Comparison of ENCODE assay signal across 12 cellular contexts in the genomic region with DNA sequence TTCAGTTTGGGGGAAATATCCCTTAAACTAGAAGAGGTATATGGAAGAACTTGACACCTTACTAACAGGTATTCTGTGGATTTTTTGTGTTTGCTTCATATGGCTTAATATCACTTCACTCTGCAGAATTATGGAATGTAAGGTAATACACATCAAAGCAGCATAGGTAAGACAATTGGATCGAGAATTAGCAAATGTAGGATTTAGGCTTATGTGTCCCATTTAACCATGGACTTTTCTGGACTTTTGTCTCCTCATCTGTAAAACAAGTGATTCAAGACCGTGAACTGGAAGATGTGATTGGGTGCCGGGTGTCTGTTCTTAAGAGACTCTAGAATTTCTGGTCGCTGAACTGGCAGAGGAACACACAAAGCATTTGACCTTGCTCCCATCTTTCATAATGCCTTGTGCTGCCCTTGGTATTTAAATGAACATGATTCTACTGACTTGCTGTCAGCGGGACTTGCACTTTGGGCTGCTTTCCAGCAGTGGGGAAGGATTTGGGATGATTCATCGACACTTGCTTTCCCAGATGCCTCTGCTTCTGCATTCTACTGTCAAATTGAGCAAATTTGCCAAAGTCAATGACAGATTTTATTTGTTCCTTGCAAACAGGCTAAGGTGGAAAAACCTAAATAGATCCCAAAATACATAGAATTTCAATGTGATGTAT.
DNase-seq lines count a peak whose midpoint lies in the region; ATAC-seq and TF ChIP-seq lines count a peak whose summit lies in the region.
"Had no signal": no experiment of that assay in that cellular context is flagged by ENCODE, and none has a peak within 500 bp of the region (broad histone marks: within the 10 kb centered on the region; RNA-seq: fewer than 3 reads in every experiment).

No MANE protein-coding gene starts in this region.

- no peaks in the 10 kb centered on the region for H3K9me3 Mint-ChIP-seq in activated CD4-positive, alpha-beta memory T cell treated with anti-CD3 and anti-CD28 coated beads for 36 hours
- H3K9me3 Mint-ChIP-seq: activated B cell treated with CpG ODN at 0.5 μM for 24 hours, IgD-negative memory B cell had no signal

- no peaks in the 10 kb centered on the region for H3K4me1 Mint-ChIP-seq in activated CD4-positive, alpha-beta memory T cell treated with anti-CD3 and anti-CD28 coated beads for 36 hours (ENCODE audit: low read depth)
- H3K4me1 Mint-ChIP-seq: activated B cell treated with CpG ODN at 0.5 μM for 24 hours, IgD-negative memory B cell had no signal

- H3K27me3 Mint-ChIP-seq in activated CD4-positive, alpha-beta memory T cell treated with anti-CD3 and anti-CD28 coated beads for 36 hours = peaks cover 1% of the 10 kb centered on the region
- H3K27me3 Mint-ChIP-seq: activated B cell treated with CpG ODN at 0.5 μM for 24 hours, IgD-negative memory B cell had no signal

- POLR2A ChIA-PET in activated CD4-positive, alpha-beta memory T cell treated with anti-CD3 and anti-CD28 coated beads for 36 hours (lab: Charles Lee) = no interaction called here

- peak; percentile 75 for DNase-seq in GM03348 (ENCODE audit: low spot score)
- DNase-seq in RKO (ENCODE audit: low spot score) = peak; percentile 18
- peak; percentile 81 for DNase-seq in fibroblast of pulmonary artery (ENCODE audit: low read depth)
- peak; percentile 90 for DNase-seq in renal cortical epithelial cell (ENCODE audit: low read depth)
- no peak for DNase-seq in NCI-H69 (lab: John Stamatoyannopoulos, UW)
- DNase-seq in activated CD4-positive, alpha-beta memory T cell treated with anti-CD3 and anti-CD28 coated beads for 36 hours = no peak
- DNase-seq in NCI-H510A treated with DMSO at 0.1 percent for 48 hours (lab: John Stamatoyannopoulos, UW) = no peak
- DNase-seq: activated B cell treated with CpG ODN at 0.5 μM for 24 hours; stimulated activated CD8-positive, alpha-beta memory T cell treated with anti-CD3 and anti-CD28 coated beads, Interleukin-4, amount 100 ng/mL, for 48 hours had no signal

- H3K27ac Mint-ChIP-seq in activated CD4-positive, alpha-beta memory T cell treated with anti-CD3 and anti-CD28 coated beads for 36 hours = no peak overlapping the region
- H3K27ac Mint-ChIP-seq: activated B cell treated with CpG ODN at 0.5 μM for 24 hours, IgD-negative memory B cell had no signal

- no peaks in the 10 kb centered on the region for H3K36me3 Mint-ChIP-seq in activated CD4-positive, alpha-beta memory T cell treated with anti-CD3 and anti-CD28 coated beads for 36 hours
- H3K36me3 Mint-ChIP-seq: IgD-negative memory B cell had no signal

- no peak overlapping the region for H3K4me3 Mint-ChIP-seq in activated CD4-positive, alpha-beta memory T cell treated with anti-CD3 and anti-CD28 coated beads for 36 hours
- H3K4me3 Mint-ChIP-seq: activated B cell treated with CpG ODN at 0.5 μM for 24 hours, IgD-negative memory B cell had no signal

- CTCF ChIA-PET in activated CD4-positive, alpha-beta memory T cell treated with anti-CD3 and anti-CD28 coated beads for 36 hours (lab: Charles Lee) = no interaction called here

- no peak for ATAC-seq in HG02981 (IDR thresholded peaks at IDR 0.05; ENCODE audit: unreplicated experiment)

- intact Hi-C loops in activated CD4-positive, alpha-beta memory T cell treated with anti-CD3 and anti-CD28 coated beads for 36 hours (cut with micrococcal nuclease) = no loop called here

- no peak overlapping the region for H3K4me3 ChIP-seq in fibroblast of pulmonary artery (replicated peaks; ENCODE audit: low read depth, low read length)
- H3K4me3 ChIP-seq: SJCRH30 had no signal

- no peak for TF ChIP-seq CTCF in fibroblast of pulmonary artery (IDR thresholded peaks at IDR 0.05; ENCODE audit: low read length, missing control alignments)

Comparison
In these comparisons a context has a peak if more than half of its experiments do, and no peak if none do; other contexts are left out.
1. DNase-seq: peak in GM03348 (single experiment), RKO (single experiment), fibroblast of pulmonary artery (single experiment) and renal cortical epithelial cell (single experiment); none in NCI-H69 (single experiment), activated CD4-positive, alpha-beta memory T cell treated with anti-CD3 and anti-CD28 coated beads for 36 hours (single experiment) and NCI-H510A treated with DMSO at 0.1 percent for 48 hours (single experiment).